In the genomic region with DNA sequence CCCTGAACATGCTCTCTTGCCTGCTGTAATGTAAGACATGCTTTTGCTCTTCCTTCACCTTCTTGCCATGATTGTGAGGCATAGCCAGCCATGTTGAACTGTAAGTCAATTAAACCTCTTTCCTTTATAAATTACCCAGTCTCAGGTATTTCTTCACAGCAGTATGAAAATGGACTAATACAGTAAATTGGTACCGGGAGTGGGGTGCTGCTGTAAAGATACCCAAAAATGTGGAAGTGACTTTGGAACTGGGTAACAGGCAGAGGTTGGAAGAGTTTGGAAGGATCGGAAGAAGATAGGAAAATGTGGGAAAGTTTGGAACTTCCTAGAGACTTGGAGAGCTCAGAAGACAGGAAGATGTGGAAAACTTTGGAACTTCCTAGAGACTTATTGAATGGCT, we compare ENCODE assay signal across 2 cellular contexts. TPM values are rescaled to one million over a fixed set of nuclear protein-coding genes. Genes with fewer than 3 reads are reported as not detected.
"Had no signal": no experiment of that assay in that cellular context is flagged by ENCODE, and none has a peak within 500 bp of the region (broad histone marks: within the 10 kb centered on the region; RNA-seq: fewer than 3 reads in every experiment).

No MANE protein-coding gene starts in this region.

RNA-seq across cellular contexts. Expression of a gene that starts 49.1 kb away (rescaled TPM):
- total RNA-seq: G401, GM12878 had no signal
